In genomic region chr16:76199681-76200210, GRCh38 we compare ENCODE assay signal across 15 cellular contexts.
DNase-seq lines count a peak whose midpoint lies in the region; ATAC-seq lines count a peak whose summit lies in the region.
"Had no signal": no experiment of that assay in that cellular context is flagged by ENCODE, and none has a peak within 500 bp of the region (broad histone marks: within the 10 kb centered on the region; RNA-seq: fewer than 3 reads in every experiment).

No MANE protein-coding gene starts in this region.

- WGBS in neuronal stem cell (ENCODE audit: extremely low coverage in 2 of 2, insufficient read length in 2 of 2, insufficient replicate concordance in 1 of 2), 2 donors, result no CpG with 5 or more reads among the region's 3 CpGs

- H2BK15ac ChIP-seq in neuronal stem cell (ENCODE audit: low read length), result no peak overlapping the region

- H3K27me3 ChIP-seq in HUES48 (ENCODE audit: control insufficient read depth, insufficient read depth, low read length) (peaks cover 4% of the 10 kb centered on the region; the same call in 1 of the 2 replicates), neuronal stem cell (ENCODE audit: control insufficient read depth in 3 of 3, insufficient read depth in 3 of 3, low read depth in 1 of 3, low read length in 3 of 3) (no peaks in the 10 kb centered on the region)
- H3K27me3 ChIP-seq: BLaER1 treated with 17β-estradiol and CSF1 and Interleukin-3, amounts not matched to agents 10 nM and 100 nM had no signal

- H2BK5ac ChIP-seq in neuronal stem cell (ENCODE audit: low read length), result no peak overlapping the region

- no peak overlapping the region for H2BK120ac ChIP-seq in neuronal stem cell (ENCODE audit: low read depth, low read length)

- H4K91ac ChIP-seq in neuronal stem cell (ENCODE audit: low read depth, low read length, poor library complexity), result no peak overlapping the region

- H3K27ac ChIP-seq in HUES48 (ENCODE audit: low read depth, low read length) (peak overlapping the region; percentile 17), neuronal stem cell (replicated peaks; ENCODE audit: low read length) (no peak overlapping the region)
- H3K27ac ChIP-seq: BLaER1 treated with 17β-estradiol and CSF1 and Interleukin-3, amounts not matched to agents 10 nM and 100 nM; GM23248 had no signal

- no peaks in the 10 kb centered on the region for H3K79me1 ChIP-seq in neuronal stem cell (ENCODE audit: low read depth, low read length)

- no peak overlapping the region for H3K14ac ChIP-seq in neuronal stem cell (ENCODE audit: low read length)

- H2AK5ac ChIP-seq in neuronal stem cell (ENCODE audit: low read depth, low read length), result no peak overlapping the region

- DNase-seq in astrocyte of the hippocampus (ENCODE audit: low read depth, low spot score) (peak; percentile 13), foreskin melanocyte (peak; percentile 88), neuronal stem cell (ENCODE audit: low spot score) (no peak), NCI-H524 (lab: John Stamatoyannopoulos, UW) (no peak)
- DNase-seq: 8988T; Calu3; CD8-positive, alpha-beta T cell; DMS79 treated with DMSO at 0.1 percent for 48 hours; GF-D8; GM23248; HCEC 1CT had no signal

- no peak overlapping the region for H4K8ac ChIP-seq in neuronal stem cell (ENCODE audit: low read depth, low read length)

- H3K4me1 ChIP-seq in HUES48 (ENCODE audit: control insufficient read depth, insufficient read depth, low read length) (peaks cover 30% of the 10 kb centered on the region), neuronal stem cell (ENCODE audit: control insufficient read depth in 2 of 2, insufficient read depth in 1 of 2, low read depth in 1 of 2, low read length in 2 of 2) (peaks cover 3 to 4% of the 10 kb centered on the region in 2 donors)

- H3K4me2 ChIP-seq in neuronal stem cell (ENCODE audit: insufficient read depth, low read length, poor library complexity, severe bottlenecking), result no peak overlapping the region
- H3K4me2 ChIP-seq: BLaER1 treated with 17β-estradiol and CSF1 and Interleukin-3, amounts not matched to agents 10 nM and 100 nM had no signal

- no peak overlapping the region for H3K4ac ChIP-seq in neuronal stem cell (ENCODE audit: low read length)

- no peak overlapping the region for H3K23ac ChIP-seq in neuronal stem cell (ENCODE audit: low read depth, low read length, poor library complexity)

- H3K36me3 ChIP-seq in HUES48 (ENCODE audit: control insufficient read depth, insufficient read depth, low read length) (no peaks in the 10 kb centered on the region), neuronal stem cell (replicated peaks in 1 of 2; ENCODE audit: control insufficient read depth in 2 of 2, insufficient read depth in 2 of 2, low read length in 2 of 2) (no peaks in the 10 kb centered on the region)
- H3K36me3 ChIP-seq: BLaER1 treated with 17β-estradiol and CSF1 and Interleukin-3, amounts not matched to agents 10 nM and 100 nM had no signal

- H3K9ac ChIP-seq in HUES48 (ENCODE audit: low read depth, low read length), result no peak overlapping the region
- no peak overlapping the region for H3K9ac ChIP-seq in neuronal stem cell (ENCODE audit: low read depth, low read length, poor library complexity)
- H3K9ac ChIP-seq: BLaER1 treated with 17β-estradiol and CSF1 and Interleukin-3, amounts not matched to agents 10 nM and 100 nM; GM23248 had no signal

- H2AFZ ChIP-seq in neuronal stem cell (ENCODE audit: low read length), result peak overlapping the region; percentile 63
- H2AFZ ChIP-seq: GM23248 had no signal

- no peak overlapping the region for H2BK12ac ChIP-seq in neuronal stem cell (ENCODE audit: low read length)

- H3K4me3 ChIP-seq in HUES48 (ENCODE audit: low read depth, low read length) (no peak overlapping the region), neuronal stem cell (ENCODE audit: low read length in 2 of 2) (no peak overlapping the region)
- H3K4me3 ChIP-seq: BLaER1 treated with 17β-estradiol and CSF1 and Interleukin-3, amounts not matched to agents 10 nM and 100 nM; GM23248 had no signal

- H3K9me3 ChIP-seq in HUES48 (ENCODE audit: control insufficient read depth, insufficient read depth, low read length) (no peaks in the 10 kb centered on the region), neuronal stem cell (replicated peaks in 1 of 2; ENCODE audit: control insufficient read depth in 2 of 2, insufficient read depth in 1 of 2, low read depth in 1 of 2, low read length in 2 of 2) (no peaks in the 10 kb centered on the region)
- H3K9me3 ChIP-seq: BLaER1 treated with 17β-estradiol and CSF1 and Interleukin-3, amounts not matched to agents 10 nM and 100 nM had no signal

- ATAC-seq in GM21529 (IDR thresholded peaks at IDR 0.05; ENCODE audit: unreplicated experiment), result no peak
- no peak for ATAC-seq in HG03457 (IDR thresholded peaks at IDR 0.05; ENCODE audit: unreplicated experiment)
- ATAC-seq: CD8-positive, alpha-beta T cell had no signal

- no peak overlapping the region for H3K18ac ChIP-seq in neuronal stem cell (ENCODE audit: low read length)

Comparison
In these comparisons a context has a peak if more than half of its experiments do, and no peak if none do; other contexts are left out.
1. DNase-seq: peak in astrocyte of the hippocampus (single experiment) and foreskin melanocyte (single experiment); none in neuronal stem cell (single experiment) and NCI-H524 (0 of 2).